In the genomic region with DNA sequence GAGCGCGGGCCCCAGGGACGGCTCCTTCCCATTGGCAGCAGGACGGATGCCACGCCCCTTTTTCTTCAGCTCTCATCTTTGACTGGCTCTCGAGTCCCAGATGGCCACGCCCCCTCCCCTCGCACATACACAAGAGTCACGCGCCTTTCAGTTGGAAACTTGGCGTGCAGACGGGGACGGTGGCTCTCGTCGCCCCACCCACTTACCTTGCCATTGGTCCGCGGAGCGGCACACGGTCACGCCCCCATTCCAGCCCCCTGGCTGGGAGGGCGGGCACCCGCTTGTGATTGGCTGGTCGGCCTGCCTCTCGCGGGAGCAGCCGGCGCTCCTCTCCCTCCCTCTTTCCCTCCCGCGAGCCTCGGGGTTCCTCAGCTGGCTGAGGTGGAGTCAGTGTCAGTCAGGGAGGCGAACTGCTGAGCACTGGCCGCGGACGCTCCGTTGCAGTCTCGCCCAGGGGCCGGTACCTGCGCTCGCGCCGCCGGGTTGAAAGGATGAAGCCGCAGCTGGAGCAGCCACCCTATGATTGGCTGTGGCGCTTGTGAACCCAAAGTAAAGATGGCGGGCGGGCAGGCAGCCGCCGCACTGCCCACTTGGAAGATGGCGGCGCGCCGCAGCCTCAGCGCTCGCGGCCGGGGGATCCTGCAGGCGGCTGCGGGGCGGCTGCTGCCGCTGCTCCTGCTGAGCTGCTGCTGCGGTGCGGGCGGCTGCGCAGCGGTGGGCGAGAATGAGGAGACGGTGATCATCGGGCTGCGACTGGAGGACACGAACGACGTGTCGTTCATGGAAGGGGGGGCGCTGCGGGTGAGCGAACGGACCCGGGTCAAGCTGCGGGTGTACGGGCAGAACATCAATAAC, we compare ENCODE assay signal across 8 cellular contexts. TPM values are rescaled to one million over a fixed set of nuclear protein-coding genes. Genes with fewer than 3 reads are reported as not detected.
A peak's percentile ranks its signal among the peaks of the same experiment; 100 is the strongest.
DNase-seq lines count a peak whose midpoint lies in the region; ATAC-seq and TF ChIP-seq lines count a peak whose summit lies in the region.

Gene CNNM2 (plus strand): TSS at position 333 of the 855 bp plus-strand sequence. CDS start 187 bp downstream, at position 520.

- ATAC-seq in HG02870 (IDR thresholded peaks at IDR 0.05; ENCODE audit: unreplicated experiment) (peak; percentile 88), T-cell (replicated peaks in 1 of 4) (peak; percentile 88 to 92 (median 91)), heart right ventricle (peak; percentile 96 to 99 (median 98))

- H3K27ac Mint-ChIP-seq in T-cell = peak within 1 kb of the TSS; percentile 90 to 98
- peak within 1 kb of the TSS; percentile 93 for H3K27ac Mint-ChIP-seq in type B pancreatic cell

- peaks cover 0 to 13% (median 0%) of the 10 kb centered on the region in 7 donors for H3K27me3 ChIP-seq in heart right ventricle

- H3K36me3 Mint-ChIP-seq in T-cell (no peaks in the 10 kb centered on the region), type B pancreatic cell (peaks cover 5% of the 10 kb centered on the region)

- H3K4me3 Mint-ChIP-seq in T-cell = peak within 1 kb of the TSS; percentile 91 to 93 (median 92)
- peak within 1 kb of the TSS; percentile 95 for H3K4me3 Mint-ChIP-seq in type B pancreatic cell

- intact Hi-C loops in heart right ventricle (cut with DNase I) = loop anchor here (1.0 to 10.0 kb wide), 13 partner anchors 140 to 417 kb away; partner anchors contain the start of genes RPEL1 (in 3 of the 10) and NT5C2 (in 1 of the 10)

- in situ Hi-C loops in GM13977 (cut with MboI; ENCODE audit: low pct_unique_long_range_greater_than_20kb, low sequenced_read_pairs, unreplicated experiment) = no loop called here

- H3K4me3 ChIP-seq in heart right ventricle = peak within 1 kb of the TSS; percentile 65 to 100 (median 91)

- WGBS in heart right ventricle, 2 donors = 0 to 1% methylated on average over 80 of the region's 80 CpGs

- H3K4me1 Mint-ChIP-seq in T-cell (peaks cover 52 to 55% (median 52%) of the 10 kb centered on the region in 3 donors), type B pancreatic cell (ENCODE audit: unreplicated experiment) (peaks cover 35% of the 10 kb centered on the region)

- peaks cover 0 to 11% of the 10 kb centered on the region in 2 donors for H3K27me3 Mint-ChIP-seq in T-cell
- peaks cover 20% of the 10 kb centered on the region for H3K27me3 Mint-ChIP-seq in type B pancreatic cell

- CTCF ChIA-PET in T-cell (lab: Charles Lee) = interaction anchor here (0.6 to 1.9 kb wide), 18 partner anchors 16 to 1859 kb away, joined by 3 to 15 read pairs (median 3); partner anchors contain the start of genes ACTR1A (in 1 of the 2), ARL3 (in 1 of the 2) and TAF5 (in 1 of the 2)

- POLR2A ChIA-PET in T-cell (lab: Charles Lee) = interaction anchor here in 1 of 2 donors (0.6 kb wide), 1 partner anchor 334 kb away, joined by 3 read pairs; no protein-coding TSS in a partner anchor

- DNase-seq in GM13977 (ENCODE audit: low spot score) (peak; percentile 97), NCI-H146 (lab: John Stamatoyannopoulos, UW) (peak; percentile 100), T-cell (peak; percentile 96 to 100 (median 100)), amniotic stem cell (lab: John Stamatoyannopoulos, UW) (peak; percentile 100), heart right ventricle (peak; percentile 99 to 100), pons (ENCODE audit: low spot score) (peak; percentile 100), type B pancreatic cell (ENCODE audit: extremely low spot score, unreplicated experiment) (peak; percentile 99)

- H3K27ac ChIP-seq in heart right ventricle = peak within 1 kb of the TSS; percentile 58 to 93 (median 84)

- no peaks in the 10 kb centered on the region for H3K9me3 ChIP-seq in heart right ventricle

- no peak for TF ChIP-seq CTCF in GM13977 (IDR thresholded peaks at IDR 0.05; ENCODE audit: extremely low read depth, insufficient read depth, missing control alignments)
- peak in 1 of 9 donors; percentile 19 for TF ChIP-seq CTCF in heart right ventricle (IDR thresholded peaks at IDR 0.05)
- peak; percentile 14 for TF ChIP-seq CTCF in type B pancreatic cell (conservative IDR thresholded peaks at IDR 0.05)

- peaks cover 6 to 61% (median 43%) of the 10 kb centered on the region in 9 donors for H3K4me1 ChIP-seq in heart right ventricle

- no peaks in the 10 kb centered on the region for H3K9me3 Mint-ChIP-seq in T-cell
- no peaks in the 10 kb centered on the region for H3K9me3 Mint-ChIP-seq in type B pancreatic cell

- H3K36me3 ChIP-seq in heart right ventricle = no peaks in the 10 kb centered on the region

RNA-seq across cellular contexts. Expression of gene CNNM2, which starts in this region (rescaled TPM):
- 10 to 100 TPM; 11.6 to 15.4 (median 14.2) TPM for total RNA-seq in T-cell
- 1 to 10 TPM; 2.0 to 5.3 (median 4.1) TPM for total RNA-seq in heart right ventricle
- polyA plus RNA-seq in heart right ventricle = 1 to 10 TPM; 1.3 to 1.9 TPM
- total RNA-seq in type B pancreatic cell (ENCODE audit: low replicate concordance) = 9.8 and 12.0 TPM in 2 replicates

Comparison
In these comparisons a context has a peak if more than half of its experiments do, and no peak if none do; other contexts are left out.
1. Peak in every context shown above with its lines: DNase-seq, ATAC-seq, H3K4me3 ChIP-seq and H3K27ac ChIP-seq.